In genomic region chr2:81703831-81704230, GRCh38 we compare ENCODE assay signal across 22 cellular contexts.
DNase-seq lines count a peak whose midpoint lies in the region; ATAC-seq, FAIRE-seq and TF ChIP-seq lines count a peak whose summit lies in the region.
"Had no signal": no experiment of that assay in that cellular context is flagged by ENCODE, and none has a peak within 500 bp of the region (broad histone marks: within the 10 kb centered on the region; RNA-seq: fewer than 3 reads in every experiment).

No MANE protein-coding gene starts in this region.

- H3K4me1 ChIP-seq in H1 (replicated peaks in 1 of 4; ENCODE audit: control insufficient read depth in 3 of 4, insufficient read depth in 4 of 4, low read length in 3 of 4) (no peaks in the 10 kb centered on the region), gastroesophageal sphincter (no peaks in the 10 kb centered on the region)
- H3K4me1 ChIP-seq: BLaER1 had no signal

- no peak overlapping the region for H2BK20ac ChIP-seq in H1 (ENCODE audit: low read length)

- H4K8ac ChIP-seq in H1 (ENCODE audit: extremely low read depth, insufficient read depth, low read length) = no peak overlapping the region

- H3K27me3 Mint-ChIP-seq in nephron progenitor cell (ENCODE audit: low read depth, poor library complexity) = no peaks in the 10 kb centered on the region
- H3K27me3 Mint-ChIP-seq: B cell; CD4-positive, CD25-positive, alpha-beta regulatory T cell had no signal

- TF ChIP-seq EP300 in H1 (IDR thresholded peaks at IDR 0.05; ENCODE audit: borderline replicate concordance in 1 of 2, low read depth in 2 of 2, low read length in 2 of 2) (no peak), gastroesophageal sphincter (IDR thresholded peaks at IDR 0.05) (no peak)

- H2BK12ac ChIP-seq in H1 (ENCODE audit: low read depth, low read length) = no peak overlapping the region

- H3K36me3 Mint-ChIP-seq in nephron progenitor cell (ENCODE audit: low read depth) = no peaks in the 10 kb centered on the region
- H3K36me3 Mint-ChIP-seq: CD4-positive, CD25-positive, alpha-beta regulatory T cell; CD8-positive, alpha-beta T cell had no signal

- ATAC-seq in gastroesophageal sphincter = no peak
- ATAC-seq: CD8-positive, alpha-beta T cell; HCT116 had no signal

- no peak overlapping the region for H3K18ac ChIP-seq in H1 (ENCODE audit: extremely low read depth, low read length)

- H3K9me3 ChIP-seq in H1 (ENCODE audit: insufficient read depth in 2 of 2, low read depth in 1 of 2, low read length in 1 of 2) (no peaks in the 10 kb centered on the region), gastroesophageal sphincter (no peaks in the 10 kb centered on the region)
- H3K9me3 ChIP-seq: BLaER1 had no signal

- no peak overlapping the region for H3K23ac ChIP-seq in H1 (ENCODE audit: insufficient read length)

- H3K27ac ChIP-seq in H1 (ENCODE audit: low read depth, low read length) (no peak overlapping the region), gastroesophageal sphincter (no peak overlapping the region)
- H3K27ac ChIP-seq: 22Rv1, BLaER1, C4-2B, GM23248 had no signal

- H4K91ac ChIP-seq in H1 (replicated peaks; ENCODE audit: insufficient read length, low read length) = no peak overlapping the region

- no peak overlapping the region for H3K56ac ChIP-seq in H1 (replicated peaks; ENCODE audit: insufficient read length, low read depth, low read length)

- H3K27me3 ChIP-seq in H1 (replicated peaks in 1 of 4; ENCODE audit: control insufficient read depth in 3 of 4, extremely low read depth in 1 of 4, insufficient read depth in 3 of 4, low read length in 3 of 4) (no peaks in the 10 kb centered on the region), gastroesophageal sphincter (no peaks in the 10 kb centered on the region)
- H3K27me3 ChIP-seq: BLaER1 had no signal

- H2BK5ac ChIP-seq in H1 (ENCODE audit: low read depth, low read length) = no peak overlapping the region

- H4K20me1 ChIP-seq in H1 (replicated peaks in 1 of 2; ENCODE audit: control insufficient read depth in 1 of 2, insufficient read depth in 2 of 2, low read length in 2 of 2) = no peaks in the 10 kb centered on the region
- H4K20me1 ChIP-seq: BLaER1 had no signal

- no peak overlapping the region for H4K5ac ChIP-seq in H1 (ENCODE audit: insufficient read length, low read depth, low read length)

- peak overlapping the region; percentile 58; the same call in 1 of the 2 replicates for H2AFZ ChIP-seq in H1 (ENCODE audit: low read length)
- H2AFZ ChIP-seq: GM23248 had no signal

- CTCF ChIA-PET in H1 (lab: Charles Lee; ENCODE audit: partially characterized antibody) = interaction anchor here (0.7 kb wide), 1 partner anchor 9 kb away, joined by 3 read pairs; no protein-coding TSS in a partner anchor

- WGBS in H1 (ENCODE audit: extremely low coverage in 1 of 2, insufficient coverage in 1 of 2, insufficient read length in 1 of 2, insufficient replicate concordance in 2 of 2, low coverage in 1 of 2, low lambda C conversion rate in 2 of 2, missing lambda C conversion rate in 1 of 2), 2 experiments = 87% methylated on average over 2 of the region's 2 CpGs; no CpG with 5 or more reads in 1 of the 2 experiments
- WGBS in gastroesophageal sphincter (ENCODE audit: low coverage in 1 of 2), 2 donors = 93 to 100% methylated on average over 1 to 2 of the region's 2 CpGs

- H3K79me2 ChIP-seq in H1 (ENCODE audit: control insufficient read depth in 1 of 2, insufficient read depth in 2 of 2, low read length in 2 of 2) = no peaks in the 10 kb centered on the region

- H2BK120ac ChIP-seq in H1 (replicated peaks; ENCODE audit: low read depth, low read length) = no peak overlapping the region

- H2AK5ac ChIP-seq in H1 (ENCODE audit: low read depth, low read length) = no peak overlapping the region

- TF ChIP-seq POLR2A in H1 (IDR thresholded peaks at IDR 0.05; ENCODE audit: control extremely low read depth in 1 of 2, low read depth in 2 of 2, low read length in 2 of 2) (no peak), gastroesophageal sphincter (IDR thresholded peaks at IDR 0.05) (no peak)

- H3K36me3 ChIP-seq in H1 (ENCODE audit: control insufficient read depth in 2 of 4, insufficient read depth in 4 of 4, low read length in 3 of 4) = no peaks in the 10 kb centered on the region
- H3K36me3 ChIP-seq in gastroesophageal sphincter = no peaks in the 10 kb centered on the region
- H3K36me3 ChIP-seq: BLaER1 had no signal

- no peak overlapping the region for H3K4me3 Mint-ChIP-seq in nephron progenitor cell
- H3K4me3 Mint-ChIP-seq: B cell; CD4-positive, CD25-positive, alpha-beta regulatory T cell; CD8-positive, alpha-beta T cell; H9 had no signal

- H3K23me2 ChIP-seq in H1 (ENCODE audit: low read depth, low read length) = no peaks in the 10 kb centered on the region

- no peak overlapping the region for H3K4ac ChIP-seq in H1 (replicated peaks; ENCODE audit: insufficient read length, low read depth, low read length)

- TF ChIP-seq RAD21 in H1 (IDR thresholded peaks at IDR 0.05 in 1 of 2, conservative IDR thresholded peaks at IDR 0.05 in 1 of 2; ENCODE audit: low read depth in 2 of 2, low read length in 2 of 2) = no peak

- TF ChIP-seq CTCF in H1 (IDR thresholded peaks at IDR 0.05; ENCODE audit: control extremely low read depth in 1 of 3, insufficient read depth in 1 of 3, low read depth in 1 of 3, low read length in 3 of 3) (no peak), nephron progenitor cell (IDR thresholded peaks at IDR 0.05) (no peak), gastroesophageal sphincter (IDR thresholded peaks at IDR 0.05) (no peak)

- no peak overlapping the region for H3K4me2 ChIP-seq in H1 (ENCODE audit: insufficient read depth in 1 of 2, low read depth in 2 of 2, low read length in 2 of 2)
- H3K4me2 ChIP-seq: BLaER1 had no signal

- DNase-seq in ELF-1 (ENCODE audit: low read depth, low spot score) (peak; percentile 13), H1 (ENCODE audit: low read depth in 1 of 2, low spot score in 2 of 2) (no peak), islet precursor cell (peak; percentile 78), nephron progenitor cell (no peak), HT-29 (ENCODE audit: low spot score) (no peak), NCI-H345 (lab: John Stamatoyannopoulos, UW) (no peak)
- DNase-seq: CD4-positive, CD25-positive, alpha-beta regulatory T cell; CD8-positive, alpha-beta T cell; DMS 273 treated with DMSO at 0.1 percent for 48 hours; DMS79; EL; GM23248; H9 had no signal

- H3K4me1 Mint-ChIP-seq in nephron progenitor cell = no peaks in the 10 kb centered on the region
- H3K4me1 Mint-ChIP-seq: B cell; CD4-positive, CD25-positive, alpha-beta regulatory T cell; H9 had no signal

- no peak overlapping the region for H3K4me3 ChIP-seq in H1 (ENCODE audit: extremely low read depth in 1 of 4, insufficient read depth in 2 of 4, low read depth in 3 of 4, low read length in 4 of 4)
- no peak overlapping the region for H3K4me3 ChIP-seq in gastroesophageal sphincter
- H3K4me3 ChIP-seq: BLaER1, GM23248 had no signal

- H3K9ac ChIP-seq in H1 (replicated peaks in 1 of 4; ENCODE audit: extremely low read depth in 1 of 4, low read depth in 3 of 4, low read length in 3 of 4) = no peak overlapping the region
- H3K9ac ChIP-seq: BLaER1, GM23248 had no signal

- FAIRE-seq in H1 (lab: Jason Lieb, UNC) = no peak
- FAIRE-seq: A204.1, D721Med, GM19239 had no signal

- no peak overlapping the region for H2BK15ac ChIP-seq in H1 (ENCODE audit: low read length)

- no peaks in the 10 kb centered on the region for H3K9me3 Mint-ChIP-seq in nephron progenitor cell
- H3K9me3 Mint-ChIP-seq: H9 had no signal

- POLR2A ChIA-PET in H1 (lab: Charles Lee; ENCODE audit: partially characterized antibody) = no interaction called here

- H3K27ac Mint-ChIP-seq in nephron progenitor cell = peak overlapping the region; percentile 14
- H3K27ac Mint-ChIP-seq: B cell; CD4-positive, CD25-positive, alpha-beta regulatory T cell; CD8-positive, alpha-beta T cell; H9 had no signal

- H3K79me1 ChIP-seq in H1 (ENCODE audit: low read depth, low read length) = no peaks in the 10 kb centered on the region

- H3K14ac ChIP-seq in H1 (ENCODE audit: insufficient read length) = no peak overlapping the region

TF ChIP-seq in H1, 55 proteins besides CTCF, POLR2A, EP300 and RAD21 (continues in another document):
- TF ChIP-seq CBX8 (IDR thresholded peaks at IDR 0.05; ENCODE audit: borderline replicate concordance, low read depth, low read length) (no peak), JUND (IDR thresholded peaks at IDR 0.05; ENCODE audit: low read length) (no peak), ATF2 (IDR thresholded peaks at IDR 0.05; ENCODE audit: low read length) (no peak), KDM5A (IDR thresholded peaks at IDR 0.05; ENCODE audit: low read length) (no peak)

Comparison
In these comparisons a context has a peak if more than half of its experiments do, and no peak if none do; other contexts are left out.
1. DNase-seq: peak in ELF-1 (single experiment) and islet precursor cell (single experiment); none in H1 (0 of 2), nephron progenitor cell (single experiment), HT-29 (single experiment) and NCI-H345 (single experiment).